Comparison of ENCODE assay signal across 8 cellular contexts in genomic region chr7:135557455-135558336, GRCh38. TPM values are rescaled to one million over a fixed set of nuclear protein-coding genes. Genes with fewer than 3 reads are reported as not detected.
A peak's percentile ranks its signal among the peaks of the same experiment; 100 is the strongest.
DNase-seq lines count a peak whose midpoint lies in the region; ATAC-seq and TF ChIP-seq lines count a peak whose summit lies in the region.

Gene NUP205 (plus strand): TSS chr7:135557917. CDS start chr7:135557945, 28 bp downstream.

- H3K4me1 ChIP-seq in adrenal gland (replicated peaks in 1 of 2), result peaks cover 5 to 11% of the 10 kb centered on the region in 2 donors

- no peaks in the 10 kb centered on the region for H3K36me3 ChIP-seq in adrenal gland (replicated peaks in 1 of 2)

- H3K27ac Mint-ChIP-seq in T-cell (peak within 1 kb of the TSS; percentile 45 to 83), progenitor cell of endocrine pancreas (peak within 1 kb of the TSS; percentile 13)

- no peaks in the 10 kb centered on the region for H3K27me3 ChIP-seq in adrenal gland

- peak; percentile 10 to 25 for TF ChIP-seq POLR2A in adrenal gland (IDR thresholded peaks at IDR 0.05)

- no peak for TF ChIP-seq CTCF in GM13976 (IDR thresholded peaks at IDR 0.05; ENCODE audit: borderline replicate concordance, control extremely low read depth, extremely low read depth, insufficient read depth, missing control alignments)
- TF ChIP-seq CTCF in adrenal gland (IDR thresholded peaks at IDR 0.05), result peak in 4 of 6 experiments; percentile 16 to 55 (median 41)
- no peak for TF ChIP-seq CTCF in progenitor cell of endocrine pancreas (IDR thresholded peaks at IDR 0.05; ENCODE audit: unreplicated experiment)

- peaks cover under 1% of the 10 kb centered on the region for H3K36me3 Mint-ChIP-seq in T-cell
- H3K36me3 Mint-ChIP-seq in progenitor cell of endocrine pancreas (ENCODE audit: insufficient read depth), result peaks cover 3% of the 10 kb centered on the region

- in situ Hi-C loops in GM13976 (cut with MboI; ENCODE audit: low sequenced_read_pairs, unreplicated experiment), result no loop called here

- peak within 1 kb of the TSS; percentile 19 to 85 (median 76) for H3K4me3 ChIP-seq in adrenal gland

- ATAC-seq in HG02763 (IDR thresholded peaks at IDR 0.05; ENCODE audit: unreplicated experiment), result peak; percentile 66
- peak; percentile 86 to 95 (median 90) for ATAC-seq in T-cell (replicated peaks in 1 of 4)
- peak; percentile 95 to 96 for ATAC-seq in left cardiac atrium

- H3K27ac ChIP-seq in adrenal gland, result peak within 1 kb of the TSS; percentile 55 to 99 (median 93)

- H3K9me3 Mint-ChIP-seq in T-cell, result no peaks in the 10 kb centered on the region
- no peaks in the 10 kb centered on the region for H3K9me3 Mint-ChIP-seq in progenitor cell of endocrine pancreas (ENCODE audit: low read depth)

- POLR2A ChIA-PET in T-cell (lab: Charles Lee), result interaction anchor here in 1 of 2 donors (1.0 kb wide), 1 partner anchor 163 kb away, joined by 3 read pairs; no protein-coding TSS in a partner anchor

- H3K4me3 Mint-ChIP-seq in T-cell, result peak within 1 kb of the TSS in 2 of 3 donors; percentile 17 to 31
- peak within 1 kb of the TSS; percentile 54 for H3K4me3 Mint-ChIP-seq in progenitor cell of endocrine pancreas (ENCODE audit: low read depth)

- CTCF ChIA-PET in T-cell (lab: Charles Lee), result interaction anchor here (0.5 to 1.6 kb wide), 11 partner anchors 12 to 436 kb away, joined by 3 to 6 read pairs (median 4); no protein-coding TSS in a partner anchor

- H3K4me1 Mint-ChIP-seq in T-cell, result peaks cover 17 to 19% (median 18%) of the 10 kb centered on the region in 3 donors
- peaks cover 8% of the 10 kb centered on the region for H3K4me1 Mint-ChIP-seq in progenitor cell of endocrine pancreas (ENCODE audit: low read depth)

- H3K27me3 Mint-ChIP-seq in T-cell (peaks cover 0 to 4% of the 10 kb centered on the region in 2 donors), progenitor cell of endocrine pancreas (no peaks in the 10 kb centered on the region)

- 2 to 4% (median 4%) methylated on average over 19 to 38 of the region's 38 CpGs for WGBS in adrenal gland, 4 donors

- DNase-seq in GM13976 (ENCODE audit: low spot score) (peak; percentile 78), NCI-H1417 (lab: John Stamatoyannopoulos, UW) (peak; percentile 87 to 99 (median 94)), T-cell (peak; percentile 56 to 91 (median 70)), adrenal gland (peak; percentile 30 to 77 (median 67)), left cardiac atrium (peak; percentile 79), progenitor cell of endocrine pancreas (ENCODE audit: low spot score, unreplicated experiment) (peak; percentile 34), ureter (ENCODE audit: low spot score) (peak; percentile 75)

- intact Hi-C loops in adrenal gland (cut with DNase I) (loop anchor here (5.0 to 10.0 kb wide), 2 partner anchors 273 to 275 kb away; no protein-coding TSS in a partner anchor), left cardiac atrium (cut with DNase I) (loop anchor here (1.0 to 5.0 kb wide), 3 partner anchors 45 to 276 kb away; partner anchors contain the start of gene CNOT4 (in 1 of the 2))

- H3K9me3 ChIP-seq in adrenal gland (replicated peaks in 1 of 3), result no peaks in the 10 kb centered on the region

RNA-seq across cellular contexts. Expression of gene NUP205, which starts in this region (rescaled TPM):
- total RNA-seq in T-cell (10 to 100 TPM; 52.4 to 63.0 (median 57.8) TPM), adrenal gland (10 to 100 TPM; 22.3 to 41.1 (median 35.4) TPM), left cardiac atrium (10 to 100 TPM; 18.6 to 26.0 TPM), progenitor cell of endocrine pancreas (89.9 and 93.1 TPM in 2 replicates), ureter (58.1 TPM)
- polyA plus RNA-seq in adrenal gland, result 10 to 100 TPM; 29.4 to 44.0 (median 33.2) TPM

Comparison
In these comparisons a context has a peak if more than half of its experiments do, and no peak if none do; other contexts are left out.
1. Peak in every context shown above with its lines: DNase-seq, ATAC-seq, H3K4me3 ChIP-seq and H3K27ac ChIP-seq.
2. DNase-seq: peak in every context shown above with its lines; median percentile 94 in NCI-H1417; 79 in left cardiac atrium; 78 in GM13976; 75 in ureter; 70 in T-cell; 67 in adrenal gland; 34 in progenitor cell of endocrine pancreas.
3. CTCF ChIP-seq: peak in adrenal gland (4 of 6); none in GM13976 (single experiment) and progenitor cell of endocrine pancreas (single experiment).